In the genomic region with DNA sequence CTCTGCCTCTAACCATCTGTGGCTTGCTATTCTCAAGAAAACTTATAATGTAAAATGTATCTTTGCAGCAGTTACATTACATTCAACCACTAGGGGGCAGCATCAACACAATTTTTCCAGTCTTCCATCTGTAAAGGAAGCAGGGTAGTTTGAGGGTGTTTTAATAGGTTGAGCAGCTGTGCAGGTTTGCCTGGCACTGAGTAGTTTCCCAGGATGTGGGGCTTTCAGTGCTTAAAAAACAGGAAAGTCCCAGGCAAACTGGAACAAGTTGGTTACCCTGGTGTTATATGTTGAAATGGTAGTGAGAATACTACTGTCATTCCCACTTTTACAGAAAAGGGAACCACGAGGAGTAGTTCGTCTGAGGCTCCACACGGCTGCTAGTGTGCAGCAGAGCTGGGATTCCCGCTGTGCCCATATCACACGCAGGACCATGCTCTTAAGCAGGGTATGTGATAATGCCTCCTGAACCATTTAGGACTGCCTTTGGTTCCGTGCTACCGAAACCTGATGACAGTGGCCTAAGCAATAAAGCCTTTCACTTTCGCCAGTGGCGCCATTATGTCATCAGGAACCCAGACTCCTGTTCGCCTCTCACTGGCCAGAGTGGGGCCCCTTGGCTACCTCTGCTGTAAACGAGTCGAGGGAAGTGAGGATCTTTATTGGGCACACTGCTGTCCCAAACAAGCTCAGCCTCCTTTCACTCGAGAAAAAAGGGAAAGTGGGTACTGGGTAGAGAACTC, we compare ENCODE assay signal across 8 cellular contexts.
DNase-seq lines count a peak whose midpoint lies in the region; TF ChIP-seq lines count a peak whose summit lies in the region.

No MANE protein-coding gene starts in this region.

- TF ChIP-seq CTCF in NB4 (IDR thresholded peaks at IDR 0.05; ENCODE audit: low read depth, low read length) (peak; percentile 44), right atrium auricular region (IDR thresholded peaks at IDR 0.05) (peak; percentile 87 to 89)

- no peak overlapping the region for H3K27ac ChIP-seq in right atrium auricular region

- no peak overlapping the region for H3K4me3 ChIP-seq in NB4 (ENCODE audit: low read depth, low read length)
- H3K4me3 ChIP-seq in right atrium auricular region, result no peak overlapping the region
- H3K4me3 ChIP-seq in skeletal muscle cell (ENCODE audit: low read depth, low read length), result no peak overlapping the region

- H3K36me3 ChIP-seq in right atrium auricular region, result no peaks in the 10 kb centered on the region

- DNase-seq in GF-D8 (lab: John Stamatoyannopoulos, UW) (peak; percentile 20), HCEC 1CT (peak; percentile 60), NB4 (ENCODE audit: low read depth) (peak; percentile 81), SIG-M5 (lab: John Stamatoyannopoulos, UW) (peak; percentile 27), amniotic epithelial cell (ENCODE audit: low read depth) (peak; percentile 76), right atrium auricular region (ENCODE audit: low spot score) (peak; percentile 61), skeletal muscle cell (ENCODE audit: low read depth) (peak; percentile 25), GOT3 (lab: John Stamatoyannopoulos, UW) (no peak)

- H3K9me3 ChIP-seq in right atrium auricular region, result no peaks in the 10 kb centered on the region

- no peaks in the 10 kb centered on the region for H3K27me3 ChIP-seq in right atrium auricular region

- peaks cover 0 to 3% of the 10 kb centered on the region in 2 donors for H3K4me1 ChIP-seq in right atrium auricular region

- TF ChIP-seq POLR2A in NB4 (IDR thresholded peaks at IDR 0.05; ENCODE audit: extremely low read depth, insufficient read length), result no peak
